ENCODE assay signal across 36 cellular contexts in genomic region chr10:127027786-127028185, GRCh38.
"Had no signal": no experiment of that assay in that cellular context is flagged by ENCODE, and none has a peak within 500 bp of the region (broad histone marks: within the 10 kb centered on the region; RNA-seq: fewer than 3 reads in every experiment).

No MANE protein-coding gene starts in this region.

- H3K4me3 ChIP-seq: adrenal gland, MG63, Peyer's patch had no signal

- DNase-seq: activated B cell treated with CpG ODN at 0.5 μM for 24 hours; activated CD4-positive, alpha-beta memory T cell treated with anti-CD3 and anti-CD28 coated beads for 36 hours; activated CD4-positive, alpha-beta T cell treated with anti-CD3 and anti-CD28 coated beads for 4 hours; activated CD4-positive, alpha-beta T cell treated with anti-CD3 and anti-CD28 coated beads, Interleukin-2, amount 50 U/mL, for 1 hour; activated CD4-positive, CD25-positive, alpha-beta regulatory T cell treated with anti-CD3 and anti-CD28 coated beads, Interleukin-2, amount 50 U/mL, for 72 hours; activated CD8-positive, alpha-beta memory T cell treated with anti-CD3 and anti-CD28 coated beads, Interleukin-2, amount 50 U/mL, for 4 hours; activated gamma-delta T cell treated with Interleukin-2 at 50 U/mL for 16 hours; activated naive CD4-positive, alpha-beta T cell treated with anti-CD3 and anti-CD28 coated beads for 36 hours; activated T-cell treated with anti-CD3 and anti-CD28 coated beads for 4 hours; activated T-cell treated with anti-CD3 and anti-CD28 coated beads, Interleukin-2, amount 50 U/mL, for 4 hours; anterior cingulate cortex; Kasumi-1; KG1; MG63; NCI-H1048; NCI-H1105 treated with DMSO at 0.1 percent for 48 hours; NCI-H1436; NCI-H1694; NCI-H1930; NCI-H2081 treated with DMSO at 0.1 percent for 48 hours; NCI-H226; NCI-H446 treated with DMSO at 0.1 percent for 48 hours; NCI-H524 treated with DMSO at 0.1 percent for 48 hours; PC-3; RPMI8226; SIG-M5; SW 1271; T-helper 1 cell; T-helper 2 cell; T-helper 9 cell had no signal

- H3K27ac ChIP-seq: adrenal gland, Peyer's patch, VCaP had no signal

- H3K36me3 Mint-ChIP-seq: activated CD4-positive, alpha-beta memory T cell treated with anti-CD3 and anti-CD28 coated beads for 36 hours; activated naive CD4-positive, alpha-beta T cell treated with anti-CD3 and anti-CD28 coated beads, Interleukin-2, amount 50 U/mL, for 72 hours had no signal

- ATAC-seq: activated naive CD4-positive, alpha-beta T cell treated with anti-CD3 and anti-CD28 coated beads, Interleukin-2, amount 50 U/mL, for 72 hours; activated T-cell treated with anti-CD3 and anti-CD28 coated beads, Interleukin-2, amount 50 U/mL, for 4 hours; PC-3 had no signal

- H3K27me3 Mint-ChIP-seq: activated B cell treated with CpG ODN at 0.5 μM for 24 hours; activated CD4-positive, alpha-beta memory T cell treated with anti-CD3 and anti-CD28 coated beads for 36 hours; brain had no signal

- H3K9me3 Mint-ChIP-seq: activated B cell treated with CpG ODN at 0.5 μM for 24 hours; activated CD4-positive, alpha-beta memory T cell treated with anti-CD3 and anti-CD28 coated beads for 36 hours; activated naive CD4-positive, alpha-beta T cell treated with anti-CD3 and anti-CD28 coated beads for 36 hours; activated naive CD4-positive, alpha-beta T cell treated with anti-CD3 and anti-CD28 coated beads, Interleukin-2, amount 50 U/mL, for 72 hours; activated T-cell treated with anti-CD3 and anti-CD28 coated beads, Interleukin-2, amount 50 U/mL, for 4 hours; activated T-helper 1 cell treated with anti-CD3 and anti-CD28 coated beads, Interleukin-12 subunit alpha, Interleukin-12 subunit beta, Interleukin-2, Interleukin-4 antibody, amounts not matched to agents 30 ng/mL and 10 ng/mL and 1 ng/mL, durations not matched to agents 14 hours and 24 hours and 36 hours; brain had no signal

- H3K9me3 ChIP-seq: adrenal gland, MG63, Peyer's patch had no signal

- H3K4me1 ChIP-seq: adrenal gland, Peyer's patch had no signal

- H3K27ac Mint-ChIP-seq: activated B cell treated with CpG ODN at 0.5 μM for 24 hours; activated CD4-positive, alpha-beta memory T cell treated with anti-CD3 and anti-CD28 coated beads for 36 hours; activated naive CD4-positive, alpha-beta T cell treated with anti-CD3 and anti-CD28 coated beads for 36 hours; activated naive CD4-positive, alpha-beta T cell treated with anti-CD3 and anti-CD28 coated beads, Interleukin-2, amount 50 U/mL, for 72 hours; activated T-helper 1 cell treated with anti-CD3 and anti-CD28 coated beads, Interleukin-12 subunit alpha, Interleukin-12 subunit beta, Interleukin-2, Interleukin-4 antibody, amounts not matched to agents 30 ng/mL and 10 ng/mL and 1 ng/mL, durations not matched to agents 14 hours and 24 hours and 36 hours; brain had no signal

- H3K4me3 Mint-ChIP-seq: activated B cell treated with CpG ODN at 0.5 μM for 24 hours; activated CD4-positive, alpha-beta memory T cell treated with anti-CD3 and anti-CD28 coated beads for 36 hours; activated naive CD4-positive, alpha-beta T cell treated with anti-CD3 and anti-CD28 coated beads for 36 hours; activated T-cell treated with anti-CD3 and anti-CD28 coated beads, Interleukin-2, amount 50 U/mL, for 4 hours; activated T-helper 1 cell treated with anti-CD3 and anti-CD28 coated beads, Interleukin-12 subunit alpha, Interleukin-12 subunit beta, Interleukin-2, Interleukin-4 antibody, amounts not matched to agents 30 ng/mL and 10 ng/mL and 1 ng/mL, durations not matched to agents 14 hours and 24 hours and 36 hours; brain had no signal

- H3K27me3 ChIP-seq: adrenal gland, MG63, Peyer's patch had no signal

- H3K4me1 Mint-ChIP-seq: activated B cell treated with CpG ODN at 0.5 μM for 24 hours had no signal
